8 cellular contexts compared by ENCODE assay signal in genomic region chr3:12004741-12005513, GRCh38. TPM values are rescaled to one million over a fixed set of nuclear protein-coding genes. Genes with fewer than 3 reads are reported as not detected.
DNase-seq lines count a peak whose midpoint lies in the region; ATAC-seq and TF ChIP-seq lines count a peak whose summit lies in the region.

No MANE protein-coding gene starts in this region.

- no peak overlapping the region for H3K4me3 ChIP-seq in CD4-positive, alpha-beta memory T cell (ENCODE audit: low read length in 2 of 2)
- H3K4me3 ChIP-seq in H7 (ENCODE audit: insufficient read depth, low read depth, low read length) = peak overlapping the region; percentile 55
- H3K4me3 ChIP-seq in mammary epithelial cell (replicated peaks in 1 of 3; ENCODE audit: insufficient read depth in 1 of 3, low read depth in 2 of 3, low read length in 3 of 3) = no peak overlapping the region

- no peaks in the 10 kb centered on the region for H4K20me1 ChIP-seq in mammary epithelial cell (ENCODE audit: insufficient read depth, low read length)

- no peak for ATAC-seq in stimulated activated memory B cell treated with anti-CD40 and anti-IgM and Interleukin-4, amounts not matched to agents 10 μg/mL and 1 μg/mL and 100 μg/mL, for 72 hours
- ATAC-seq in HG03159 (IDR thresholded peaks at IDR 0.05; ENCODE audit: unreplicated experiment) = no peak
- ATAC-seq in Right ventricle myocardium superior (ENCODE audit: poor library complexity) = no peak

- H3K4me1 ChIP-seq in CD4-positive, alpha-beta memory T cell (ENCODE audit: insufficient read depth, low read length) = no peaks in the 10 kb centered on the region
- H3K4me1 ChIP-seq in mammary epithelial cell (ENCODE audit: insufficient read depth, low read length) = no peaks in the 10 kb centered on the region

- peaks cover 4 to 9% (median 5%) of the 10 kb centered on the region in 4 donors for H3K4me1 Mint-ChIP-seq in CD4-positive, alpha-beta memory T cell
- peaks cover 8% of the 10 kb centered on the region for H3K4me1 Mint-ChIP-seq in nephron progenitor cell
- peaks cover 6% of the 10 kb centered on the region for H3K4me1 Mint-ChIP-seq in stimulated activated memory B cell treated with anti-CD40 and anti-IgM and Interleukin-4, amounts not matched to agents 10 μg/mL and 1 μg/mL and 100 μg/mL, for 72 hours

- H3K27me3 Mint-ChIP-seq in CD4-positive, alpha-beta memory T cell = peaks cover 38 to 47% of the 10 kb centered on the region in 2 donors
- H3K27me3 Mint-ChIP-seq in nephron progenitor cell (ENCODE audit: low read depth, poor library complexity) = peaks cover 63% of the 10 kb centered on the region
- H3K27me3 Mint-ChIP-seq in stimulated activated memory B cell treated with anti-CD40 and anti-IgM and Interleukin-4, amounts not matched to agents 10 μg/mL and 1 μg/mL and 100 μg/mL, for 72 hours = peaks cover 56% of the 10 kb centered on the region

- H3K27ac Mint-ChIP-seq in CD4-positive, alpha-beta memory T cell = no peak overlapping the region
- H3K27ac Mint-ChIP-seq in nephron progenitor cell = no peak overlapping the region
- no peak overlapping the region for H3K27ac Mint-ChIP-seq in stimulated activated memory B cell treated with anti-CD40 and anti-IgM and Interleukin-4, amounts not matched to agents 10 μg/mL and 1 μg/mL and 100 μg/mL, for 72 hours

- in situ Hi-C loops in mammary epithelial cell (cut with MboI; ENCODE audit: low sequenced_read_pairs in 2 of 2) = no loop called here

- no peak for DNase-seq in CD4-positive, alpha-beta memory T cell
- DNase-seq in H7 (peak; percentile 83), mammary epithelial cell (no peak), nephron progenitor cell (peak; percentile 60), Right ventricle myocardium superior (no peak), mesenteric fat pad (ENCODE audit: low spot score) (no peak)

- no peak overlapping the region for H3K27ac ChIP-seq in CD4-positive, alpha-beta memory T cell (ENCODE audit: low read depth, low read length)
- H3K27ac ChIP-seq in mammary epithelial cell (ENCODE audit: insufficient read depth, low read depth, low read length) = no peak overlapping the region

- 34% methylated on average over 11 of the region's 57 CpGs for WGBS in mammary epithelial cell (ENCODE audit: low coverage, missing lambda C conversion rate)

- CTCF ChIA-PET in CD4-positive, alpha-beta memory T cell (lab: Charles Lee; ENCODE audit: partially characterized antibody) = no interaction called here
- CTCF ChIA-PET in mammary epithelial cell (lab: Charles Lee; ENCODE audit: low non-redundant PET) = no interaction called here

- H3K4me2 ChIP-seq in mammary epithelial cell (ENCODE audit: insufficient read depth, low read depth, low read length) = peak overlapping the region; percentile 18

- H2AFZ ChIP-seq in mammary epithelial cell (ENCODE audit: low read depth, low read length) = no peak overlapping the region

- dilution Hi-C loops in mammary epithelial cell (cut with HindIII; ENCODE audit: low sequenced_read_pairs) = no loop called here

- POLR2A ChIA-PET in CD4-positive, alpha-beta memory T cell (lab: Charles Lee; ENCODE audit: partially characterized antibody) = no interaction called here

- no peaks in the 10 kb centered on the region for H3K36me3 Mint-ChIP-seq in CD4-positive, alpha-beta memory T cell
- H3K36me3 Mint-ChIP-seq in nephron progenitor cell (ENCODE audit: low read depth) = no peaks in the 10 kb centered on the region
- no peaks in the 10 kb centered on the region for H3K36me3 Mint-ChIP-seq in stimulated activated memory B cell treated with anti-CD40 and anti-IgM and Interleukin-4, amounts not matched to agents 10 μg/mL and 1 μg/mL and 100 μg/mL, for 72 hours

- TF ChIP-seq CTCF in mammary epithelial cell (conservative IDR thresholded peaks at IDR 0.05 in 1 of 2, IDR thresholded peaks at IDR 0.05 in 1 of 2; ENCODE audit: extremely low read depth in 1 of 2, insufficient read depth in 1 of 2, low read depth in 1 of 2, low read length in 2 of 2) (no peak), nephron progenitor cell (IDR thresholded peaks at IDR 0.05) (no peak)

- H3K9me3 Mint-ChIP-seq in CD4-positive, alpha-beta memory T cell = peaks cover 0 to 7% (median 0%) of the 10 kb centered on the region in 8 donors
- no peaks in the 10 kb centered on the region for H3K9me3 Mint-ChIP-seq in nephron progenitor cell
- no peaks in the 10 kb centered on the region for H3K9me3 Mint-ChIP-seq in stimulated activated memory B cell treated with anti-CD40 and anti-IgM and Interleukin-4, amounts not matched to agents 10 μg/mL and 1 μg/mL and 100 μg/mL, for 72 hours

- no peaks in the 10 kb centered on the region for H3K9me3 ChIP-seq in CD4-positive, alpha-beta memory T cell (ENCODE audit: control insufficient read depth in 1 of 2, low read length in 2 of 2)
- no peaks in the 10 kb centered on the region for H3K9me3 ChIP-seq in mammary epithelial cell (replicated peaks; ENCODE audit: insufficient read depth, low read length)

- intact Hi-C loops in CD4-positive, alpha-beta memory T cell (cut with micrococcal nuclease) = no loop called here
- intact Hi-C loops in mammary epithelial cell (cut with micrococcal nuclease) = no loop called here
- intact Hi-C loops in Right ventricle myocardium superior (cut with DNase I) = no loop called here

- peaks cover 19% of the 10 kb centered on the region for H3K27me3 ChIP-seq in CD4-positive, alpha-beta memory T cell (ENCODE audit: insufficient read depth, low read length)
- H3K27me3 ChIP-seq in H7 (ENCODE audit: control insufficient read depth, insufficient read depth, low read length) (peaks cover 26% of the 10 kb centered on the region), mammary epithelial cell (ENCODE audit: insufficient read depth, low read length) (peaks cover 23% of the 10 kb centered on the region)

- no peaks in the 10 kb centered on the region for H3K36me3 ChIP-seq in CD4-positive, alpha-beta memory T cell (ENCODE audit: insufficient read depth, low read length)
- no peaks in the 10 kb centered on the region for H3K36me3 ChIP-seq in H7 (replicated peaks; ENCODE audit: control insufficient read depth, insufficient read depth, low read length)
- no peaks in the 10 kb centered on the region for H3K36me3 ChIP-seq in mammary epithelial cell (ENCODE audit: insufficient read depth, low read length)

- BruUV-seq in mammary epithelial cell (replicated peaks; lab: Mats Ljungman, UMichigan) = no TSS peak

- H3K9ac ChIP-seq in mammary epithelial cell (ENCODE audit: insufficient read depth, low read length) = no peak overlapping the region

- peak overlapping the region in 5 of 8 donors; percentile 11 to 74 (median 50) for H3K4me3 Mint-ChIP-seq in CD4-positive, alpha-beta memory T cell
- H3K4me3 Mint-ChIP-seq in nephron progenitor cell = peak overlapping the region; percentile 68
- no peak overlapping the region for H3K4me3 Mint-ChIP-seq in stimulated activated memory B cell treated with anti-CD40 and anti-IgM and Interleukin-4, amounts not matched to agents 10 μg/mL and 1 μg/mL and 100 μg/mL, for 72 hours

- no peaks in the 10 kb centered on the region for H3K79me2 ChIP-seq in mammary epithelial cell (ENCODE audit: insufficient read depth, low read length)

RNA-seq across cellular contexts. Expression of gene SYN2, which starts 0.7 kb away (rescaled TPM):
- total RNA-seq in CD4-positive, alpha-beta memory T cell = not detected
- under 1 TPM in 1 of 2 donors, not detected in 1; 0.07 TPM for polyA plus RNA-seq in CD4-positive, alpha-beta memory T cell
- total RNA-seq in H7 (2014; rRNA removed; shearing (Covaris generic)) = 3.2 and 4.7 TPM in 2 replicates
- total RNA-seq in mammary epithelial cell (under 1 TPM in 1 of 2 donors, not detected in 1; 0.09 TPM), Right ventricle myocardium superior (0.62 TPM), mesenteric fat pad (85.7 TPM)
- polyA plus RNA-seq in mammary epithelial cell = 0.20 TPM
- polyA minus RNA-seq in mammary epithelial cell = 58.1 TPM

Comparison
In these comparisons a context has a peak if more than half of its experiments do, and no peak if none do; other contexts are left out.
1. DNase-seq: peak in H7 (single experiment) and nephron progenitor cell (single experiment); none in CD4-positive, alpha-beta memory T cell (0 of 5), mammary epithelial cell (single experiment), Right ventricle myocardium superior (single experiment) and mesenteric fat pad (single experiment).
2. RNA of gene SYN2, which starts 0.7 kb away (total RNA-seq): 85.7 TPM in mesenteric fat pad (single experiment); 3.2 to 4.7 TPM in H7, 0.62 TPM in Right ventricle myocardium superior (single experiment), 0.09 TPM in mammary epithelial cell and not detected in CD4-positive, alpha-beta memory T cell; every median in the first group is over 10 times any median in the second.